Comparison of ENCODE assay signal across 3 cellular contexts in genomic region chr19:37014456-37014855, GRCh38.
"Had no signal": no experiment of that assay in that cellular context is flagged by ENCODE, and none has a peak within 500 bp of the region (broad histone marks: within the 10 kb centered on the region; RNA-seq: fewer than 3 reads in every experiment).

No MANE protein-coding gene starts in this region.

- ATAC-seq: GM12878 had no signal

- H3K4me3 ChIP-seq: GM12878 had no signal

- DNase-seq: GDM1, GF-D8 had no signal
